ENCODE assay signal across 18 cellular contexts in genomic region chr7:142030846-142031245, GRCh38. TPM values are rescaled to one million over a fixed set of nuclear protein-coding genes. Genes with fewer than 3 reads are reported as not detected.
"Had no signal": no experiment of that assay in that cellular context is flagged by ENCODE, and none has a peak within 500 bp of the region (broad histone marks: within the 10 kb centered on the region; RNA-seq: fewer than 3 reads in every experiment).

No MANE protein-coding gene starts in this region.

- H3K36me3 Mint-ChIP-seq: activated naive CD8-positive, alpha-beta T cell treated with anti-CD3 and anti-CD28 coated beads for 36 hours; stimulated activated naive B cell treated with anti-CD40 and anti-IgM and Interleukin-4, amounts not matched to agents 10 μg/mL and 1 μg/mL and 100 μg/mL, for 72 hours had no signal

- H3K9me3 Mint-ChIP-seq: activated naive CD8-positive, alpha-beta T cell treated with anti-CD3 and anti-CD28 coated beads for 36 hours; effector memory CD8-positive, alpha-beta T cell; stimulated activated naive B cell treated with anti-CD40 and anti-IgM and Interleukin-4, amounts not matched to agents 10 μg/mL and 1 μg/mL and 100 μg/mL, for 72 hours; T-helper 2 cell treated with Interferon-gamma antibody and Interleukin-4, amounts not matched to agents 5 μg/mL and 100 μg/mL, for 36 hours had no signal

- H3K36me3 ChIP-seq: brain microvascular endothelial cell, heart left ventricle, thyroid gland had no signal

- H3K4me1 Mint-ChIP-seq: activated naive CD8-positive, alpha-beta T cell treated with anti-CD3 and anti-CD28 coated beads for 36 hours; stimulated activated naive B cell treated with anti-CD40 and anti-IgM and Interleukin-4, amounts not matched to agents 10 μg/mL and 1 μg/mL and 100 μg/mL, for 72 hours had no signal

- ATAC-seq: activated CD4-positive, CD25-positive, alpha-beta regulatory T cell treated with anti-CD3 and anti-CD28 coated beads, Interleukin-2, amount 50 U/mL, for 24 hours; effector memory CD8-positive, alpha-beta T cell; stimulated activated naive B cell treated with anti-CD40 and anti-IgM and Interleukin-4, amounts not matched to agents 10 μg/mL and 1 μg/mL and 100 μg/mL, for 72 hours had no signal

- H3K9me3 ChIP-seq: heart left ventricle, thyroid gland had no signal

- H3K4me3 ChIP-seq: heart left ventricle, lung, thyroid gland had no signal

- H3K27ac ChIP-seq: brain microvascular endothelial cell, heart left ventricle, parathyroid adenoma, thyroid gland had no signal

- H3K9ac ChIP-seq: parathyroid adenoma had no signal

- DNase-seq: activated CD4-positive, alpha-beta T cell treated with anti-CD3 and anti-CD28 coated beads, Interleukin-2, amount 50 U/mL, for 1 hour; activated CD8-positive, alpha-beta memory T cell treated with anti-CD3 and anti-CD28 coated beads for 24 hours; activated gamma-delta T cell treated with Interleukin-2 at 50 U/mL for 16 hours; activated naive CD8-positive, alpha-beta T cell treated with anti-CD3 and anti-CD28 coated beads for 36 hours; brain microvascular endothelial cell; cerebellar nuclear complex; dermis blood vessel endothelial cell; effector memory CD8-positive, alpha-beta T cell; foreskin melanocyte; heart left ventricle; stimulated activated CD4-positive, alpha-beta T cell treated with anti-CD3 and anti-CD28 coated beads, Interleukin-2, amount 100 ng/mL, for 48 hours; stimulated activated naive B cell treated with anti-CD40 and anti-IgM and Interleukin-4, amounts not matched to agents 10 μg/mL and 1 μg/mL and 100 μg/mL, for 72 hours; thyroid gland had no signal

- H3K27ac Mint-ChIP-seq: activated naive CD8-positive, alpha-beta T cell treated with anti-CD3 and anti-CD28 coated beads for 36 hours; effector memory CD8-positive, alpha-beta T cell; stimulated activated naive B cell treated with anti-CD40 and anti-IgM and Interleukin-4, amounts not matched to agents 10 μg/mL and 1 μg/mL and 100 μg/mL, for 72 hours; T-helper 2 cell treated with Interferon-gamma antibody and Interleukin-4, amounts not matched to agents 5 μg/mL and 100 μg/mL, for 36 hours had no signal

- H3K79me2 ChIP-seq: parathyroid adenoma had no signal

- H2AFZ ChIP-seq: parathyroid adenoma had no signal

- H3K4me3 Mint-ChIP-seq: activated naive CD8-positive, alpha-beta T cell treated with anti-CD3 and anti-CD28 coated beads for 36 hours; effector memory CD8-positive, alpha-beta T cell; stimulated activated naive B cell treated with anti-CD40 and anti-IgM and Interleukin-4, amounts not matched to agents 10 μg/mL and 1 μg/mL and 100 μg/mL, for 72 hours; T-helper 2 cell treated with Interferon-gamma antibody and Interleukin-4, amounts not matched to agents 5 μg/mL and 100 μg/mL, for 36 hours had no signal

- H3K4me1 ChIP-seq: heart left ventricle, parathyroid adenoma, thyroid gland had no signal

- H3K27me3 ChIP-seq: brain microvascular endothelial cell, heart left ventricle, thyroid gland had no signal

RNA-seq across cellular contexts. Expression of gene MGAM, which starts 35.2 kb away (rescaled TPM):
- total RNA-seq: dermis blood vessel endothelial cell, fibroblast of lung had no signal

RNA-seq across cellular contexts. Expression of gene TAS2R38, which starts 57.3 kb away (rescaled TPM):
- total RNA-seq: activated naive CD8-positive, alpha-beta T cell treated with anti-CD3 and anti-CD28 coated beads for 36 hours; dermis blood vessel endothelial cell; fibroblast of lung; heart left ventricle; lung; thyroid gland had no signal
- polyA plus RNA-seq: fibroblast of lung, heart left ventricle, lung had no signal
